ENCODE assay signal across 2 cellular contexts in the genomic region with DNA sequence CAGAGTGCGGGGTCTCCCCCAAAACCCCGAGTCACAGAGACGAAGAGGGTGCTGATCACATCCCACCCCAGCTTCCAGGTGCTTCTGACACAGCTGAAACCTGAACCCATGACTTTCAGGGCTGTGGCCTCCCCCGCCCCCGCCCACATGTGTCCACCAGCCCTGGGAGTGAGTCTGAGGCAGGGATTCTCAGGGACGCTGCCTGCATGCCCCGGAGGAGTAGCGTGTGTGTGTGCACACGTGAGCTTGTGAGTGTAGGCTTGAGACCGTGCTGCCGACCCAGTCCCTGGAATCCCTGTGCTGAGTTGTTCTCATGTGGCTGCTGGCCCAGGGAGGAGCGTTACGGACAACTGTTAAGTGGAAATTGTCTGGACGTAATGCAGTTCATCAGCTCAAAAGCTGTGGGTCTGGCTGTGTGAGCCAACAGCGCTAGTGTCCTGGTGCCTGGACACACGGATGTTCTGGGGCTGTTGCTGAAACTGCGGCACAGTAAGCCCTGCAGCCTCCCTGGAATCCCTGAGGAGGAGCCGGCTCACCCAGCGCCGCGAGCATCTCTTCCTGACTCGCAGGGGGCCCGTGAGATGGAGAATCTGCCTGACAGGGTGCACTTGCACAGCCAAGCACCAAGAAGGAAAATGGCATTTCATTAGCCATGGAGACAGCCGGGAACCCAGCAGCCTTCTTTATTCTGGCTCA.
TF ChIP-seq lines count a peak whose summit lies in the region.

No MANE protein-coding gene starts in this region.

TF ChIP-seq in A549, 52 proteins besides CTCF, POLR2A, EP300 and RAD21:
- no peak for TF ChIP-seq MYC (IDR thresholded peaks at IDR 0.05; ENCODE audit: borderline replicate concordance, low read length)
- no peak for TF ChIP-seq GATA3 (IDR thresholded peaks at IDR 0.05; ENCODE audit: borderline replicate concordance)
- TF ChIP-seq, protein P1, sequence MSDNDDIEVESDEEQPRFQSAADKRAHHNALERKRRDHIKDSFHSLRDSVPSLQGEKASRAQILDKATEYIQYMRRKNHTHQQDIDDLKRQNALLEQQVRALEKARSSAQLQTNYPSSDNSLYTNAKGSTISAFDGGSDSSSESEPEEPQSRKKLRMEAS (IDR thresholded peaks at IDR 0.05), result no peak
- TF ChIP-seq JUN (IDR thresholded peaks at IDR 0.05), result no peak
- TF ChIP-seq RARB (CRISPR knock-in tag; IDR thresholded peaks at IDR 0.05), result no peak
- TF ChIP-seq CEBPB (IDR thresholded peaks at IDR 0.05), result no peak
- TF ChIP-seq, protein P2, sequence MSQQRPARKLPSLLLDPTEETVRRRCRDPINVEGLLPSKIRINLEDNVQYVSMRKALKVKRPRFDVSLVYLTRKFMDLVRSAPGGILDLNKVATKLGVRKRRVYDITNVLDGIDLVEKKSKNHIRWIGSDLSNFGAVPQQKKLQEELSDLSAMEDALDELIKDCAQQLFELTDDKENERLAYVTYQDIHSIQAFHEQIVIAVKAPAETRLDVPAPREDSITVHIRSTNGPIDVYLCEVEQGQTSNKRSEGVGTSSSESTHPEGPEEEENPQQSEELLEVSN (IDR thresholded peaks at IDR 0.05; ENCODE audit: borderline replicate concordance, low read depth), result no peak
- TF ChIP-seq HOXA7 (CRISPR knock-in tag; IDR thresholded peaks at IDR 0.05), result no peak
- TF ChIP-seq POLR2AphosphoS2 (conservative IDR thresholded peaks at IDR 0.05; ENCODE audit: low read length), result no peak
- no peak for TF ChIP-seq NR3C1 (IDR thresholded peaks at IDR 0.05)
- TF ChIP-seq, protein P3, sequence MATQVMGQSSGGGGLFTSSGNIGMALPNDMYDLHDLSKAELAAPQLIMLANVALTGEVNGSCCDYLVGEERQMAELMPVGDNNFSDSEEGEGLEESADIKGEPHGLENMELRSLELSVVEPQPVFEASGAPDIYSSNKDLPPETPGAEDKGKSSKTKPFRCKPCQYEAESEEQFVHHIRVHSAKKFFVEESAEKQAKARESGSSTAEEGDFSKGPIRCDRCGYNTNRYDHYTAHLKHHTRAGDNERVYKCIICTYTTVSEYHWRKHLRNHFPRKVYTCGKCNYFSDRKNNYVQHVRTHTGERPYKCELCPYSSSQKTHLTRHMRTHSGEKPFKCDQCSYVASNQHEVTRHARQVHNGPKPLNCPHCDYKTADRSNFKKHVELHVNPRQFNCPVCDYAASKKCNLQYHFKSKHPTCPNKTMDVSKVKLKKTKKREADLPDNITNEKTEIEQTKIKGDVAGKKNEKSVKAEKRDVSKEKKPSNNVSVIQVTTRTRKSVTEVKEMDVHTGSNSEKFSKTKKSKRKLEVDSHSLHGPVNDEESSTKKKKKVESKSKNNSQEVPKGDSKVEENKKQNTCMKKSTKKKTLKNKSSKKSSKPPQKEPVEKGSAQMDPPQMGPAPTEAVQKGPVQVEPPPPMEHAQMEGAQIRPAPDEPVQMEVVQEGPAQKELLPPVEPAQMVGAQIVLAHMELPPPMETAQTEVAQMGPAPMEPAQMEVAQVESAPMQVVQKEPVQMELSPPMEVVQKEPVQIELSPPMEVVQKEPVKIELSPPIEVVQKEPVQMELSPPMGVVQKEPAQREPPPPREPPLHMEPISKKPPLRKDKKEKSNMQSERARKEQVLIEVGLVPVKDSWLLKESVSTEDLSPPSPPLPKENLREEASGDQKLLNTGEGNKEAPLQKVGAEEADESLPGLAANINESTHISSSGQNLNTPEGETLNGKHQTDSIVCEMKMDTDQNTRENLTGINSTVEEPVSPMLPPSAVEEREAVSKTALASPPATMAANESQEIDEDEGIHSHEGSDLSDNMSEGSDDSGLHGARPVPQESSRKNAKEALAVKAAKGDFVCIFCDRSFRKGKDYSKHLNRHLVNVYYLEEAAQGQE (IDR thresholded peaks at IDR 0.05), result no peak
- TF ChIP-seq RNF2 (IDR thresholded peaks at IDR 0.05; ENCODE audit: borderline replicate concordance, low read depth), result no peak
- no peak for TF ChIP-seq ZFP36 (IDR thresholded peaks at IDR 0.05; ENCODE audit: borderline replicate concordance, partially characterized antibody)
- TF ChIP-seq TFCP2L1 (CRISPR knock-in tag; IDR thresholded peaks at IDR 0.05), result no peak
- no peak for TF ChIP-seq FOXS1 (CRISPR knock-in tag; IDR thresholded peaks at IDR 0.05)
- no peak for TF ChIP-seq ZSCAN20 (CRISPR knock-in tag; IDR thresholded peaks at IDR 0.05)
TF ChIP-seq in A549: peak in this region for 0.

TF ChIP-seq in H1, 55 proteins besides CTCF, POLR2A, EP300 and RAD21:
- TF ChIP-seq JUND (IDR thresholded peaks at IDR 0.05; ENCODE audit: low read length) (no peak), GABPA (IDR thresholded peaks at IDR 0.05; ENCODE audit: borderline replicate concordance, insufficient read depth, low read length) (no peak), JUN (IDR thresholded peaks at IDR 0.05; ENCODE audit: low read depth, low read length) (no peak), MAFK (IDR thresholded peaks at IDR 0.05; ENCODE audit: low read depth, low read length) (no peak), CTBP2 (IDR thresholded peaks at IDR 0.05; ENCODE audit: borderline replicate concordance, insufficient read depth, insufficient read length, low read length) (no peak), KDM4A (IDR thresholded peaks at IDR 0.05; ENCODE audit: low read depth, low read length, severe bottlenecking) (no peak), SAP30 (IDR thresholded peaks at IDR 0.05; ENCODE audit: insufficient read depth, insufficient replicate concordance, low read length) (no peak), FOSL1 (IDR thresholded peaks at IDR 0.05; ENCODE audit: insufficient read depth, low read depth, low read length) (no peak)
